In the genomic region with DNA sequence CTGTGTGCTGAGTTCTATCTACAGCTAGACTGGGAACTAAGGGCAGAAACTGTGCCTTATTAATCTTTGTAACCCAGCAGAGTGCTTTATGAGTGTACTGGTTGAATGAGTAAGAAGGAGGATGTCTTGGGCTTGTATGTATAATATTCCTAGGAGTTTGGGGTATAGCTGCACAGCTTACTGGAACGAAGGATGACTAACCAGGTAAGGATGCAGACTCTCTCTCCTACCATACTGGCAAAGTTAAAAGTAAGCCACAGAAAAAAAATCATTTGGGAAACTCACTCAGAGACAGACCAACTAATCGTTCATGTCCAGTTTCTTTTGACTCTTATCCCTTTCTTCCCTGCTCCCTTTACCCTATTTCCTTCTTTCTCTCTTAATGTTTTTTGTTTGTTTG, we compare ENCODE assay signal across 11 cellular contexts.
DNase-seq lines count a peak whose midpoint lies in the region; FAIRE-seq and TF ChIP-seq lines count a peak whose summit lies in the region.
"Had no signal": no experiment of that assay in that cellular context is flagged by ENCODE, and none has a peak within 500 bp of the region (broad histone marks: within the 10 kb centered on the region; RNA-seq: fewer than 3 reads in every experiment).

No MANE protein-coding gene starts in this region.

- H3K4me1 ChIP-seq in adipocyte (ENCODE audit: control insufficient read depth, insufficient read depth, low read length) = peaks cover 3% of the 10 kb centered on the region

- peak overlapping the region; percentile 39 for H3K9ac ChIP-seq in adipocyte (ENCODE audit: low read length)

- H3K4me3 ChIP-seq in adipocyte (ENCODE audit: low read length) = no peak overlapping the region
- H3K4me3 ChIP-seq: thoracic aorta had no signal

- peak; percentile 84 for FAIRE-seq in H54 (lab: Jason Lieb, UNC)

- H3K27me3 ChIP-seq in adipocyte (replicated peaks; ENCODE audit: control insufficient read depth, insufficient read depth, low read length) = no peaks in the 10 kb centered on the region

- H3K9me3 ChIP-seq in adipocyte (ENCODE audit: control insufficient read depth, low read length) = no peaks in the 10 kb centered on the region
- H3K9me3 ChIP-seq: thoracic aorta had no signal

- peak; percentile 75 for DNase-seq in AG08396 (ENCODE audit: low spot score)
- peak; percentile 73 for DNase-seq in H54 (ENCODE audit: insufficient read length, low spot score)
- peak; percentile 14 for DNase-seq in adipocyte (ENCODE audit: low read depth)
- peak; percentile 90 for DNase-seq in iris pigment epithelial cell (ENCODE audit: low read depth)
- DNase-seq in stimulated activated CD8-positive, alpha-beta memory T cell treated with anti-CD3 and anti-CD28 coated beads, Interleukin-4, amount 100 ng/mL, for 48 hours = no peak
- DNase-seq in DMS79 (lab: John Stamatoyannopoulos, UW) = no peak
- DNase-seq in T-helper 9 cell = no peak
- DNase-seq in activated effector memory CD4-positive, alpha-beta T cell treated with Interleukin-2 at 50 U/mL for 16 hours = no peak
- DNase-seq: cerebellar nuclear complex; stimulated activated CD4-positive, alpha-beta T cell treated with anti-CD3 and anti-CD28 coated beads, Interleukin-4, amount 100 ng/mL, for 1 hour had no signal

- no peak for TF ChIP-seq POLR2A in H54 (IDR thresholded peaks at IDR 0.05; ENCODE audit: low read depth, low read length)

- H3K36me3 ChIP-seq in adipocyte (ENCODE audit: control insufficient read depth, insufficient read depth, low read length, severe bottlenecking) = no peaks in the 10 kb centered on the region
- H3K36me3 ChIP-seq: thoracic aorta had no signal

Comparison
In these comparisons a context has a peak if more than half of its experiments do, and no peak if none do; other contexts are left out.
1. DNase-seq: peak in AG08396 (single experiment), H54 (single experiment), adipocyte (single experiment) and iris pigment epithelial cell (single experiment); none in stimulated activated CD8-positive, alpha-beta memory T cell treated with anti-CD3 and anti-CD28 coated beads, Interleukin-4, amount 100 ng/mL, for 48 hours (single experiment), DMS79 (single experiment), T-helper 9 cell (single experiment) and activated effector memory CD4-positive, alpha-beta T cell treated with Interleukin-2 at 50 U/mL for 16 hours (single experiment).